In genomic region chr14:65949711-65950516, GRCh38 we compare ENCODE assay signal across 8 cellular contexts.
A peak's percentile ranks its signal among the peaks of the same experiment; 100 is the strongest.
DNase-seq lines count a peak whose midpoint lies in the region; ATAC-seq, FAIRE-seq and TF ChIP-seq lines count a peak whose summit lies in the region.

No MANE protein-coding gene starts in this region.

- no peak overlapping the region for H3K27ac Mint-ChIP-seq in Calu3 (ENCODE audit: unreplicated experiment)
- peak overlapping the region; percentile 65 for H3K27ac Mint-ChIP-seq in activated T-helper 2 cell treated with anti-CD3 and anti-CD28 coated beads, Interferon-gamma antibody, Interleukin-2, Interleukin-4, amounts not matched to agents 10 μg/mL and 5 μg/mL and 100 μg/mL, durations not matched to agents 14 hours and 24 hours and 36 hours

- H3K36me3 ChIP-seq in suprapubic skin = no peaks in the 10 kb centered on the region

- CTCF ChIA-PET in Calu3 (lab: Charles Lee) = interaction anchor here (0.5 to 0.7 kb wide), 2 partner anchors 10 to 1137 kb away, joined by 3 read pairs; no protein-coding TSS in a partner anchor

- no peak for TF ChIP-seq POLR2A in suprapubic skin (IDR thresholded peaks at IDR 0.05)

- FAIRE-seq in frontal cortex (lab: Jason Lieb, UNC) = no peak

- no TSS peak for BruUV-seq in Calu3 (replicated peaks; lab: Mats Ljungman, UMichigan)

- H3K4me1 ChIP-seq in suprapubic skin = no peaks in the 10 kb centered on the region

- H3K36me3 Mint-ChIP-seq in Calu3 (ENCODE audit: insufficient read depth, unreplicated experiment) = no peaks in the 10 kb centered on the region
- peaks cover 8% of the 10 kb centered on the region for H3K36me3 Mint-ChIP-seq in activated T-helper 2 cell treated with anti-CD3 and anti-CD28 coated beads, Interferon-gamma antibody, Interleukin-2, Interleukin-4, amounts not matched to agents 10 μg/mL and 5 μg/mL and 100 μg/mL, durations not matched to agents 14 hours and 24 hours and 36 hours (ENCODE audit: low read depth)

- 62% methylated on average over 4 of the region's 4 CpGs for WGBS in suprapubic skin

- no peak overlapping the region for H3K4me3 ChIP-seq in suprapubic skin

- H3K27ac ChIP-seq in suprapubic skin = no peak overlapping the region

- DNase-seq in Calu3 (peak; percentile 58), NCI-H2029 treated with DMSO at 0.1 percent for 48 hours (lab: John Stamatoyannopoulos, UW) (peak; percentile 5), left colon (peak in 1 of 2 donors; percentile 61), suprapubic skin (ENCODE audit: low spot score in 2 of 2) (no peak), frontal cortex (ENCODE audit: low spot score in 2 of 2) (no peak)
- no peak for DNase-seq in activated T-helper 2 cell treated with anti-CD3 and anti-CD28 coated beads, Interferon-gamma antibody, Interleukin-2, Interleukin-4, amounts not matched to agents 10 μg/mL and 5 μg/mL and 100 μg/mL, durations not matched to agents 14 hours and 24 hours and 36 hours (ENCODE audit: low spot score)

- peaks cover 38% of the 10 kb centered on the region for H3K27me3 Mint-ChIP-seq in Calu3 (ENCODE audit: unreplicated experiment)
- H3K27me3 Mint-ChIP-seq in activated T-helper 2 cell treated with anti-CD3 and anti-CD28 coated beads, Interferon-gamma antibody, Interleukin-2, Interleukin-4, amounts not matched to agents 10 μg/mL and 5 μg/mL and 100 μg/mL, durations not matched to agents 14 hours and 24 hours and 36 hours (ENCODE audit: low read depth) = no peaks in the 10 kb centered on the region

- H3K9me3 ChIP-seq in suprapubic skin = no peaks in the 10 kb centered on the region

- H3K27me3 ChIP-seq in suprapubic skin = peaks cover 20% of the 10 kb centered on the region

- TF ChIP-seq EP300 in suprapubic skin (IDR thresholded peaks at IDR 0.05) = no peak

- H3K4me3 Mint-ChIP-seq in Calu3 (ENCODE audit: low read depth, unreplicated experiment) = no peak overlapping the region
- no peak overlapping the region for H3K4me3 Mint-ChIP-seq in activated T-helper 2 cell treated with anti-CD3 and anti-CD28 coated beads, Interferon-gamma antibody, Interleukin-2, Interleukin-4, amounts not matched to agents 10 μg/mL and 5 μg/mL and 100 μg/mL, durations not matched to agents 14 hours and 24 hours and 36 hours (ENCODE audit: low read depth)

- intact Hi-C loops in Calu3 (cut with micrococcal nuclease; ENCODE audit: unreplicated experiment) (loop anchor here (10.0 kb wide), 1 partner anchor 125 kb away; no protein-coding TSS in a partner anchor), left colon (cut with DNase I, micrococcal nuclease) (no loop called here)
- intact Hi-C loops in activated T-helper 2 cell treated with anti-CD3 and anti-CD28 coated beads, Interferon-gamma antibody, Interleukin-2, Interleukin-4, amounts not matched to agents 10 μg/mL and 5 μg/mL and 100 μg/mL, durations not matched to agents 14 hours and 24 hours and 36 hours (cut with micrococcal nuclease) = loop anchor here (1.0 to 10.0 kb wide), 5 partner anchors 9 to 663 kb away; no protein-coding TSS in a partner anchor

- ATAC-seq in GM19452 (IDR thresholded peaks at IDR 0.05; ENCODE audit: unreplicated experiment) = peak; percentile 75
- ATAC-seq in left colon = peak; percentile 40
- no peak for ATAC-seq in GM19328 (IDR thresholded peaks at IDR 0.05; ENCODE audit: unreplicated experiment)

- no peaks in the 10 kb centered on the region for H3K9me3 Mint-ChIP-seq in Calu3 (ENCODE audit: low read depth, unreplicated experiment)
- no peaks in the 10 kb centered on the region for H3K9me3 Mint-ChIP-seq in activated T-helper 2 cell treated with anti-CD3 and anti-CD28 coated beads, Interferon-gamma antibody, Interleukin-2, Interleukin-4, amounts not matched to agents 10 μg/mL and 5 μg/mL and 100 μg/mL, durations not matched to agents 14 hours and 24 hours and 36 hours

- H3K4me1 Mint-ChIP-seq in Calu3 (ENCODE audit: low read depth, unreplicated experiment) = peaks cover 12% of the 10 kb centered on the region
- H3K4me1 Mint-ChIP-seq in activated T-helper 2 cell treated with anti-CD3 and anti-CD28 coated beads, Interferon-gamma antibody, Interleukin-2, Interleukin-4, amounts not matched to agents 10 μg/mL and 5 μg/mL and 100 μg/mL, durations not matched to agents 14 hours and 24 hours and 36 hours (ENCODE audit: low read depth) = peaks cover 42% of the 10 kb centered on the region

- no peak for TF ChIP-seq CTCF in Calu3 (IDR thresholded peaks at IDR 0.05; ENCODE audit: unreplicated experiment)
- no peak for TF ChIP-seq CTCF in suprapubic skin (IDR thresholded peaks at IDR 0.05)

Comparison
In these comparisons a context has a peak if more than half of its experiments do, and no peak if none do; other contexts are left out.
1. DNase-seq: peak in Calu3 (single experiment) and NCI-H2029 treated with DMSO at 0.1 percent for 48 hours (single experiment); none in activated T-helper 2 cell treated with anti-CD3 and anti-CD28 coated beads, Interferon-gamma antibody, Interleukin-2, Interleukin-4, amounts not matched to agents 10 μg/mL and 5 μg/mL and 100 μg/mL, durations not matched to agents 14 hours and 24 hours and 36 hours (single experiment), suprapubic skin (0 of 2) and frontal cortex (0 of 2).
2. intact Hi-C loops: an anchor here in Calu3 (10.0 kb wide) and activated T-helper 2 cell treated with anti-CD3 and anti-CD28 coated beads, Interferon-gamma antibody, Interleukin-2, Interleukin-4, amounts not matched to agents 10 μg/mL and 5 μg/mL and 100 μg/mL, durations not matched to agents 14 hours and 24 hours and 36 hours (1.0 to 10.0 kb wide); none called in left colon.